32 cellular contexts compared by ENCODE assay signal in the genomic region with DNA sequence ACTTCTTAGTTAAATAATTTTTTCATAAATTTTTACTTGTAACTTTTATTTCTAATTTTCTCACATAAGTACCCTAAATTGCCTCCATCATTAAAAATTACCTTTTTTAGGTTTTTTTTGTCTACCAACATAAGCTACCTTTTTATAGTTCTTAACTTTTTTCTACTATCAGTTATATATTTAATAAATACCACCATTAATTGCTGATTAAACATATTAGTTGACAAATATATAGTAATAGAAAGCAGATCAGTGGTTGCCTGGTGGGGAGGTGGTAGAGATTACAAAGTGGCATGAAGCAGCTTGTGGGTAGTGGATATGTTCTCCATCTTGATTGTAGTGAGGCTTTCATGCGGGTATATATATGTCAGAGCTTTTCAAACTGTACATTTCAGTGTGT.
"Had no signal": no experiment of that assay in that cellular context is flagged by ENCODE, and none has a peak within 500 bp of the region (broad histone marks: within the 10 kb centered on the region; RNA-seq: fewer than 3 reads in every experiment).

No MANE protein-coding gene starts in this region.

- H3K9me3 ChIP-seq: ascending aorta had no signal

- FAIRE-seq: bronchial epithelial cell had no signal

- H3K27me3 ChIP-seq: ascending aorta, cardiac muscle cell had no signal

- DNase-seq: activated CD4-positive, alpha-beta memory T cell treated with anti-CD3 and anti-CD28 coated beads, Interleukin-2, amount 10 ng/mL, durations not matched to agents 7 days and 5 days; activated CD4-positive, alpha-beta T cell treated with anti-CD3 and anti-CD28 coated beads for 1 hour; activated CD4-positive, alpha-beta T cell treated with anti-CD3 and anti-CD28 coated beads for 36 hours; activated CD4-positive, alpha-beta T cell treated with anti-CD3 and anti-CD28 coated beads for 48 hours; activated CD4-positive, alpha-beta T cell treated with anti-CD3 and anti-CD28 coated beads, Interleukin-2, amount 10 ng/mL, durations not matched to agents 7 days and 5 days; activated CD4-positive, alpha-beta T cell treated with anti-CD3 and anti-CD28 coated beads, Interleukin-2, amount 50 U/mL, for 48 hours; activated CD4-positive, CD25-positive, alpha-beta regulatory T cell; activated CD8-positive, alpha-beta memory T cell treated with anti-CD3 and anti-CD28 coated beads for 24 hours; activated CD8-positive, alpha-beta memory T cell treated with anti-CD3 and anti-CD28 coated beads, Interleukin-2, amount 10 ng/mL, durations not matched to agents 7 days and 5 days; activated CD8-positive, alpha-beta memory T cell treated with anti-CD3 and anti-CD28 coated beads, Interleukin-2, amount 50 U/mL, for 48 hours; activated CD8-positive, alpha-beta T cell treated with anti-CD3 and anti-CD28 coated beads, Interleukin-2, amount 10 ng/mL, durations not matched to agents 7 days and 5 days; activated effector memory CD4-positive, alpha-beta T cell treated with Interleukin-2 at 50 U/mL for 16 hours; activated gamma-delta T cell; activated naive CD4-positive, alpha-beta T cell treated with anti-CD3 and anti-CD28 coated beads, Interleukin-2, amount 10 ng/mL, durations not matched to agents 7 days and 5 days; activated naive CD4-positive, alpha-beta T cell treated with Interleukin-2 at 50 U/mL for 16 hours; activated naive CD8-positive, alpha-beta T cell treated with anti-CD3 and anti-CD28 coated beads, Interleukin-2, amount 10 ng/mL, durations not matched to agents 7 days and 5 days; activated naive CD8-positive, alpha-beta T cell treated with anti-CD3 and anti-CD28 coated beads, Interleukin-2, amount 50 U/mL, for 24 hours; activated T-cell treated with anti-CD3 and anti-CD28 coated beads, Interleukin-2, amount 50 U/mL, for 24 hours; activated T-cell treated with anti-CD3 and anti-CD28 coated beads, Interleukin-2, amount 50 U/mL, for 48 hours; amygdala; anterior cingulate cortex; caudate nucleus; cerebellar nuclear complex; T-helper 1 cell; T-helper 2 cell; T-helper 9 cell; WERI-Rb-1 had no signal

- H3K27ac ChIP-seq: ascending aorta, cardiac muscle cell had no signal

- ATAC-seq: activated CD4-positive, alpha-beta T cell treated with anti-CD3 and anti-CD28 coated beads for 36 hours; activated CD4-positive, CD25-positive, alpha-beta regulatory T cell treated with anti-CD3 and anti-CD28 coated beads, Interleukin-2, amount 50 U/mL, for 24 hours; activated CD8-positive, alpha-beta memory T cell treated with anti-CD3 and anti-CD28 coated beads, Interleukin-2, amount 10 ng/mL, durations not matched to agents 7 days and 5 days; activated CD8-positive, alpha-beta T cell treated with anti-CD3 and anti-CD28 coated beads, Interleukin-2, amount 10 ng/mL, durations not matched to agents 7 days and 5 days; activated naive CD8-positive, alpha-beta T cell treated with anti-CD3 and anti-CD28 coated beads, Interleukin-2, amount 50 U/mL, for 24 hours; WTC11 had no signal

- H3K36me3 ChIP-seq: ascending aorta, cardiac muscle cell, WERI-Rb-1 had no signal

- H3K4me3 ChIP-seq: ascending aorta, cardiac muscle cell had no signal
